In the genomic region with DNA sequence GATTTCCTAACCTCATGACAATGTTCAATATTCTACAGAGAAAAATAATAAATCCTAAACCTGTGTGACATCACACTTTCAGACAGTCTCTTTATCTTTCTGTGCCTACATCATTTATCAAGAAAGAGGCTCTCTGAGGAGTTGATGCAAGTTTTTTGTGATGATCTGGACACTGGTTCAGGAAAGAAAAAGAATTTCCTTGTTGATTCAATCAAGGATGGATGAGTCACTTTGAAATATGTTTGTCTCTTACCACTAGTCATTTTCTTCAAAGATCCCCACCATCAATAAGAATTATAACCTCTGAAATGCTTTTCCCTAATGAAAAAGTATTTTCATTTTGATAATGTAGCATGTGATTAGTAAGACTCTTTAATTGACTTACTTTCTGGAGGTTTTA, we compare ENCODE assay signal across 27 cellular contexts.
"Had no signal": no experiment of that assay in that cellular context is flagged by ENCODE, and none has a peak within 500 bp of the region (broad histone marks: within the 10 kb centered on the region; RNA-seq: fewer than 3 reads in every experiment).

No MANE protein-coding gene starts in this region.

- H3K4me3 Mint-ChIP-seq: natural killer cell; nephron; neural progenitor cell; stimulated activated effector memory CD8-positive, alpha-beta T cell treated with anti-CD3 and anti-CD28 coated beads, Interleukin-12 subunit alpha, Interleukin-12 subunit beta, amount 100 ng/mL, for 72 hours; stimulated activated naive B cell treated with anti-CD40 and anti-IgM and Interleukin-4, amounts not matched to agents 10 μg/mL and 1 μg/mL and 100 μg/mL, for 72 hours; stimulated activated naive CD8-positive, alpha-beta T cell treated with anti-CD3 and anti-CD28 coated beads, Interleukin-15, Interleukin-2, amounts not matched to agents 100 ng/mL and 50 ng/mL, for 24 hours; type B pancreatic cell had no signal

- H3K36me3 Mint-ChIP-seq: natural killer cell; neural progenitor cell; stimulated activated effector memory CD8-positive, alpha-beta T cell treated with anti-CD3 and anti-CD28 coated beads, Interleukin-12 subunit alpha, Interleukin-12 subunit beta, amount 100 ng/mL, for 72 hours; stimulated activated naive B cell treated with anti-CD40 and anti-IgM and Interleukin-4, amounts not matched to agents 10 μg/mL and 1 μg/mL and 100 μg/mL, for 72 hours; type B pancreatic cell had no signal

- DNase-seq: natural killer cell; occipital lobe; ovary; posterior cingulate gyrus; psoas muscle; right cardiac atrium; right lobe of liver; sigmoid colon; small intestine; stimulated activated CD4-positive, alpha-beta T cell treated with anti-CD3 and anti-CD28 coated beads, Interleukin-15, amount 100 ng/mL, for 24 hours; stimulated activated CD4-positive, alpha-beta T cell treated with anti-CD3 and anti-CD28 coated beads, Interleukin-2, amount 100 ng/mL, for 24 hours; stimulated activated CD4-positive, alpha-beta T cell treated with anti-CD3 and anti-CD28 coated beads, Interleukin-2, amount 100 ng/mL, for 48 hours; stimulated activated CD4-positive, alpha-beta T cell treated with anti-CD3 and anti-CD28 coated beads, Interleukin-4, amount 100 ng/mL, for 24 hours; stimulated activated naive B cell treated with anti-CD40 and anti-IgM and Interleukin-4, amounts not matched to agents 10 μg/mL and 1 μg/mL and 100 μg/mL, for 72 hours; stimulated activated naive CD4-positive, alpha-beta T cell treated with Interleukin-2 at 50 U/mL for 16 hours; stomach; tibial artery; transverse colon; upper lobe of right lung; uterus had no signal

- H3K9me3 Mint-ChIP-seq: nephron; neural progenitor cell; stimulated activated naive B cell treated with anti-CD40 and anti-IgM and Interleukin-4, amounts not matched to agents 10 μg/mL and 1 μg/mL and 100 μg/mL, for 72 hours; stimulated activated naive CD8-positive, alpha-beta T cell treated with anti-CD3 and anti-CD28 coated beads, Interleukin-15, Interleukin-2, amounts not matched to agents 100 ng/mL and 50 ng/mL, for 24 hours; type B pancreatic cell had no signal

- FAIRE-seq: small intestine had no signal

- ATAC-seq: natural killer cell; psoas muscle; right cardiac atrium; right lobe of liver; stimulated activated effector memory CD8-positive, alpha-beta T cell treated with anti-CD3 and anti-CD28 coated beads, Interleukin-12 subunit alpha, Interleukin-12 subunit beta, amount 100 ng/mL, for 72 hours; stimulated activated naive B cell treated with anti-CD40 and anti-IgM and Interleukin-4, amounts not matched to agents 10 μg/mL and 1 μg/mL and 100 μg/mL, for 72 hours; upper lobe of right lung had no signal

- H3K4me1 Mint-ChIP-seq: natural killer cell; nephron; neural progenitor cell; stimulated activated effector memory CD8-positive, alpha-beta T cell treated with anti-CD3 and anti-CD28 coated beads, Interleukin-12 subunit alpha, Interleukin-12 subunit beta, amount 100 ng/mL, for 72 hours; stimulated activated naive B cell treated with anti-CD40 and anti-IgM and Interleukin-4, amounts not matched to agents 10 μg/mL and 1 μg/mL and 100 μg/mL, for 72 hours had no signal

- H3K27ac Mint-ChIP-seq: natural killer cell; nephron; neural progenitor cell; progenitor cell of endocrine pancreas; stimulated activated effector memory CD8-positive, alpha-beta T cell treated with anti-CD3 and anti-CD28 coated beads, Interleukin-12 subunit alpha, Interleukin-12 subunit beta, amount 100 ng/mL, for 72 hours; stimulated activated naive B cell treated with anti-CD40 and anti-IgM and Interleukin-4, amounts not matched to agents 10 μg/mL and 1 μg/mL and 100 μg/mL, for 72 hours; stimulated activated naive CD8-positive, alpha-beta T cell treated with anti-CD3 and anti-CD28 coated beads, Interleukin-15, Interleukin-2, amounts not matched to agents 100 ng/mL and 50 ng/mL, for 24 hours; type B pancreatic cell had no signal

- H3K27me3 Mint-ChIP-seq: progenitor cell of endocrine pancreas; stimulated activated naive B cell treated with anti-CD40 and anti-IgM and Interleukin-4, amounts not matched to agents 10 μg/mL and 1 μg/mL and 100 μg/mL, for 72 hours; stimulated activated naive CD8-positive, alpha-beta T cell treated with anti-CD3 and anti-CD28 coated beads, Interleukin-15, Interleukin-2, amounts not matched to agents 100 ng/mL and 50 ng/mL, for 24 hours had no signal

- H3K27ac ChIP-seq: neural progenitor cell, ovary, parathyroid adenoma, psoas muscle, right lobe of liver, sigmoid colon, stomach, tibial artery, transverse colon, upper lobe of right lung, uterus had no signal
